Comparison of ENCODE assay signal across 8 cellular contexts in genomic region chr6:149560736-149561135, GRCh38. TPM values are rescaled to one million over a fixed set of nuclear protein-coding genes. Genes with fewer than 3 reads are reported as not detected.
DNase-seq lines count a peak whose midpoint lies in the region; ATAC-seq and TF ChIP-seq lines count a peak whose summit lies in the region.

No MANE protein-coding gene starts in this region.

- no peak for TF ChIP-seq POLR2A in transverse colon (IDR thresholded peaks at IDR 0.05)

- ATAC-seq in heart right ventricle (no peak), HG03571 (IDR thresholded peaks at IDR 0.05; ENCODE audit: unreplicated experiment) (no peak)

- WGBS in heart right ventricle, 2 donors: 58 to 61% methylated on average over 3 of the region's 3 CpGs
- WGBS in transverse colon (ENCODE audit: low coverage in 1 of 2), 2 donors: 54 to 74% methylated on average over 3 of the region's 3 CpGs

- H3K4me3 ChIP-seq in heart right ventricle (no peak overlapping the region), right atrium auricular region (no peak overlapping the region), epithelial cell of proximal tubule (ENCODE audit: low read depth, low read length) (no peak overlapping the region), transverse colon (no peak overlapping the region)

- in situ Hi-C loops in transverse colon (cut with MboI; ENCODE audit: low pct_ligation_motif_present in 1 of 4, low pct_unique_long_range_greater_than_20kb in 1 of 4, low sequenced_read_pairs in 3 of 4): loop anchor here in 1 of 4 donors (25.0 kb wide), 1 partner anchor 152 kb away; the partner anchor contains the start of gene LATS1

- H3K9me3 ChIP-seq in heart right ventricle: no peaks in the 10 kb centered on the region
- no peaks in the 10 kb centered on the region for H3K9me3 ChIP-seq in right atrium auricular region
- no peaks in the 10 kb centered on the region for H3K9me3 ChIP-seq in transverse colon

- H3K27me3 ChIP-seq in heart right ventricle: peaks cover 0 to 11% (median 0%) of the 10 kb centered on the region in 7 donors
- no peaks in the 10 kb centered on the region for H3K27me3 ChIP-seq in right atrium auricular region
- peaks cover 28% of the 10 kb centered on the region for H3K27me3 ChIP-seq in transverse colon

- TF ChIP-seq EP300 in transverse colon (IDR thresholded peaks at IDR 0.05; ENCODE audit: low read depth): no peak

- H3K36me3 ChIP-seq in heart right ventricle (no peaks in the 10 kb centered on the region), right atrium auricular region (no peaks in the 10 kb centered on the region), transverse colon (no peaks in the 10 kb centered on the region)

- intact Hi-C loops in heart right ventricle (cut with DNase I) (loop anchor here in 2 of 10 donors (10.0 kb wide), 1 partner anchor 154 kb away; the partner anchor contains the start of gene LATS1 (in 2 of the 2)), transverse colon (cut with DNase I; ENCODE audit: low total_unique reads) (no loop called here)

- H3K27ac ChIP-seq in heart right ventricle (no peak overlapping the region), right atrium auricular region (no peak overlapping the region), transverse colon (no peak overlapping the region)

- TF ChIP-seq CTCF in heart right ventricle (IDR thresholded peaks at IDR 0.05) (peak in 6 of 9 donors; percentile 11 to 43 (median 20)), right atrium auricular region (IDR thresholded peaks at IDR 0.05) (peak in 1 of 2 donors; percentile 33), epithelial cell of proximal tubule (conservative IDR thresholded peaks at IDR 0.05; ENCODE audit: low read depth, low read length) (peak; percentile 61), transverse colon (IDR thresholded peaks at IDR 0.05) (peak; percentile 27 to 45 (median 33))

- H3K4me1 ChIP-seq in heart right ventricle (peaks cover 0 to 12% (median 7%) of the 10 kb centered on the region in 9 donors), right atrium auricular region (peaks cover 0 to 6% of the 10 kb centered on the region in 2 donors), transverse colon (peaks cover 0 to 9% (median 6%) of the 10 kb centered on the region in 4 donors)

- DNase-seq in heart right ventricle (no peak), right atrium auricular region (ENCODE audit: low spot score) (no peak), NCI-H226 (peak; percentile 15), epithelial cell of proximal tubule (ENCODE audit: low read depth) (no peak), transverse colon (no peak), epidermal melanocyte (ENCODE audit: insufficient read length, low spot score) (no peak), NCI-H2107 treated with DMSO at 0.1 percent for 48 hours (lab: John Stamatoyannopoulos, UW; ENCODE audit: unreplicated experiment) (no peak)

RNA-seq across cellular contexts. Expression of gene GINM1, which starts 5.4 kb away (rescaled TPM):
- total RNA-seq in heart right ventricle (10 to 100 TPM; 48.6 to 59.3 (median 55.7) TPM), right atrium auricular region (10 to 100 TPM; 45.5 to 54.9 TPM), epithelial cell of proximal tubule (35.3 and 38.0 TPM in 2 replicates), transverse colon (10 to 100 TPM; 19.1 to 49.6 (median 35.9) TPM)
- 10 to 100 TPM; 26.8 to 46.1 TPM for polyA plus RNA-seq in heart right ventricle

RNA-seq across cellular contexts. Expression of gene PPIL4, which starts 14.9 kb away (rescaled TPM):
- total RNA-seq in heart right ventricle: 10 to 100 TPM; 15.2 to 22.0 (median 18.1) TPM
- polyA plus RNA-seq in heart right ventricle: 10 to 100 TPM in 1 of 2 donors, 1 to 10 TPM in 1; 9.4 to 15.1 TPM
- total RNA-seq in right atrium auricular region: 10 to 100 TPM; 14.6 to 17.0 TPM
- total RNA-seq in epithelial cell of proximal tubule: 20.9 and 33.0 TPM in 2 replicates
- 10 to 100 TPM; 10.1 to 30.5 (median 19.0) TPM for total RNA-seq in transverse colon
